22 cellular contexts compared by ENCODE assay signal in the genomic region with DNA sequence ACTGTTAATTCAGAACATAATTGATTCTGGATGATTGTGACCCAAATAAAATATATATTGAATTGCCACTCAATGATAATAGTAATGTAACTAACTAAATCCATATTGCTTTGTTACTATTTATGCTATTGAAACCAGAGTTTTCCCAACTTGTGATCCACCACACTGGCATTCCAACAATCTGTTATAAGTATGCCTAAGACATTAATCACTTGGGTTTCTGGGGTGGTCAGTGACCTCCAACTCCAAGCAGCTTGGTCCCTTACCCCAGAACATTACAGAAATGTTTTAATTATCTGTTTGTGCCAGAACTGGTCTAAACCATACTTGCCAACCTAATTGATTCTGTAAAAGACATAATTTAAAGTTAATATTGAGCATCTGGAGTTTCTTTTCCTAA. TPM values are rescaled to one million over a fixed set of nuclear protein-coding genes. Genes with fewer than 3 reads are reported as not detected.
DNase-seq lines count a peak whose midpoint lies in the region; ATAC-seq and TF ChIP-seq lines count a peak whose summit lies in the region.
"Had no signal": no experiment of that assay in that cellular context is flagged by ENCODE, and none has a peak within 500 bp of the region (broad histone marks: within the 10 kb centered on the region; RNA-seq: fewer than 3 reads in every experiment).

No MANE protein-coding gene starts in this region.

- H3K4me2 ChIP-seq in fibroblast of lung (ENCODE audit: extremely low read depth, insufficient read depth, low read length): no peak overlapping the region

- no peaks in the 10 kb centered on the region for H4K20me1 ChIP-seq in fibroblast of lung (ENCODE audit: control insufficient read depth, extremely low read depth, insufficient read depth, low read length)

- no peaks in the 10 kb centered on the region for H3K79me2 ChIP-seq in fibroblast of lung (ENCODE audit: control insufficient read depth, insufficient read depth, low read length)
- H3K79me2 ChIP-seq: parathyroid adenoma had no signal

- no peaks in the 10 kb centered on the region for H3K36me3 ChIP-seq in RWPE2 (ENCODE audit: low read depth)
- no peaks in the 10 kb centered on the region for H3K36me3 ChIP-seq in fibroblast of lung (ENCODE audit: control insufficient read depth, insufficient read depth, low read length)
- H3K36me3 ChIP-seq: WERI-Rb-1 had no signal

- H3K9me3 Mint-ChIP-seq in stimulated activated naive CD8-positive, alpha-beta T cell treated with anti-CD3 and anti-CD28 coated beads, Interleukin-15, amount 100 ng/mL, for 72 hours: no peaks in the 10 kb centered on the region
- H3K9me3 Mint-ChIP-seq: brain; stimulated activated naive CD8-positive, alpha-beta T cell treated with anti-CD3 and anti-CD28 coated beads, Interleukin-15, Interleukin-2, amounts not matched to agents 100 ng/mL and 50 ng/mL, for 24 hours had no signal

- H3K4me3 Mint-ChIP-seq in stimulated activated naive CD8-positive, alpha-beta T cell treated with anti-CD3 and anti-CD28 coated beads, Interleukin-15, amount 100 ng/mL, for 72 hours: no peak overlapping the region
- H3K4me3 Mint-ChIP-seq: brain; CD4-positive, CD25-positive, alpha-beta regulatory T cell; stimulated activated naive CD8-positive, alpha-beta T cell treated with anti-CD3 and anti-CD28 coated beads, Interleukin-15, Interleukin-2, amounts not matched to agents 100 ng/mL and 50 ng/mL, for 24 hours had no signal

- ATAC-seq in RWPE2 (ENCODE audit: low read depth): peak; percentile 55; the same call in 2 of the 3 replicates
- ATAC-seq in stimulated activated naive CD8-positive, alpha-beta T cell treated with anti-CD3 and anti-CD28 coated beads, Interleukin-15, amount 100 ng/mL, for 72 hours: no peak

- no peak overlapping the region for H3K9ac ChIP-seq in fibroblast of lung (ENCODE audit: insufficient read depth, low read length)
- H3K9ac ChIP-seq: parathyroid adenoma had no signal

- H3K9me3 ChIP-seq in RWPE2 (ENCODE audit: severe bottlenecking) (peaks cover 3% of the 10 kb centered on the region), fibroblast of lung (ENCODE audit: control insufficient read depth, insufficient read depth, low read depth, low read length) (no peaks in the 10 kb centered on the region)

- H3K4me1 Mint-ChIP-seq in stimulated activated naive CD8-positive, alpha-beta T cell treated with anti-CD3 and anti-CD28 coated beads, Interleukin-15, amount 100 ng/mL, for 72 hours: no peaks in the 10 kb centered on the region
- H3K4me1 Mint-ChIP-seq: CD4-positive, CD25-positive, alpha-beta regulatory T cell had no signal

- H3K27ac ChIP-seq in RWPE2 (ENCODE audit: poor library complexity, severe bottlenecking) (no peak overlapping the region), fibroblast of lung (ENCODE audit: insufficient read depth, low read length) (no peak overlapping the region)
- H3K27ac ChIP-seq: HL-60, parathyroid adenoma, WERI-Rb-1 had no signal

- no peak for TF ChIP-seq CTCF in RWPE2 (IDR thresholded peaks at IDR 0.05; ENCODE audit: poor library complexity, severe bottlenecking)
- no peak for TF ChIP-seq CTCF in fibroblast of lung (conservative IDR thresholded peaks at IDR 0.05 in 1 of 2, IDR thresholded peaks at IDR 0.05 in 1 of 2; ENCODE audit: low read depth in 1 of 2, low read length in 2 of 2)

- H3K4me1 ChIP-seq in RWPE2 (ENCODE audit: insufficient read depth, poor library complexity, severe bottlenecking): no peaks in the 10 kb centered on the region
- peaks cover 2% of the 10 kb centered on the region for H3K4me1 ChIP-seq in fibroblast of lung (ENCODE audit: control insufficient read depth, extremely low read depth, insufficient read depth, low read length)
- H3K4me1 ChIP-seq: parathyroid adenoma had no signal

- H3K4me3 ChIP-seq in RWPE2 (ENCODE audit: severe bottlenecking): no peak overlapping the region
- H3K4me3 ChIP-seq in fibroblast of lung (replicated peaks in 1 of 4; ENCODE audit: control extremely low read depth in 1 of 4, insufficient read depth in 1 of 4, low read depth in 3 of 4, low read length in 4 of 4): no peak overlapping the region

- H2AFZ ChIP-seq in fibroblast of lung (ENCODE audit: low read length): no peak overlapping the region
- H2AFZ ChIP-seq: parathyroid adenoma had no signal

- H3K27me3 Mint-ChIP-seq in stimulated activated naive CD8-positive, alpha-beta T cell treated with anti-CD3 and anti-CD28 coated beads, Interleukin-15, amount 100 ng/mL, for 72 hours: no peaks in the 10 kb centered on the region

- H3K27me3 ChIP-seq in RWPE2 (ENCODE audit: insufficient read depth, poor library complexity, severe bottlenecking) (no peaks in the 10 kb centered on the region), fibroblast of lung (ENCODE audit: control insufficient read depth, insufficient read depth, low read length) (no peaks in the 10 kb centered on the region)

- no peak overlapping the region for H3K27ac Mint-ChIP-seq in stimulated activated naive CD8-positive, alpha-beta T cell treated with anti-CD3 and anti-CD28 coated beads, Interleukin-15, amount 100 ng/mL, for 72 hours
- H3K27ac Mint-ChIP-seq: brain; CD4-positive, CD25-positive, alpha-beta regulatory T cell; stimulated activated naive CD8-positive, alpha-beta T cell treated with anti-CD3 and anti-CD28 coated beads, Interleukin-15, Interleukin-2, amounts not matched to agents 100 ng/mL and 50 ng/mL, for 24 hours had no signal

- peak; percentile 92 for DNase-seq in ELR (ENCODE audit: low read depth)
- no peak for DNase-seq in RWPE2 (ENCODE audit: low spot score)
- peak; percentile 43 to 82 for DNase-seq in fibroblast of lung (ENCODE audit: low read depth in 2 of 2)
- DNase-seq in renal cortical epithelial cell (ENCODE audit: low read depth): peak; percentile 70
- DNase-seq in OCI-M1 (lab: John Stamatoyannopoulos, UW): no peak
- no peak for DNase-seq in stimulated activated naive CD8-positive, alpha-beta T cell treated with anti-CD3 and anti-CD28 coated beads, Interleukin-15, amount 100 ng/mL, for 72 hours
- no peak for DNase-seq in HK-2 (ENCODE audit: unreplicated experiment)
- DNase-seq in amygdala (lab: John Stamatoyannopoulos, UW): no peak
- DNase-seq: activated CD8-positive, alpha-beta memory T cell treated with anti-CD3 and anti-CD28 coated beads for 24 hours; activated effector memory CD4-positive, alpha-beta T cell treated with Interleukin-2 at 50 U/mL for 16 hours; CD4-positive, CD25-positive, alpha-beta regulatory T cell; DND-41; effector memory CD4-positive, alpha-beta T cell; Kasumi-1; NCI-H1694; stimulated activated CD4-positive, alpha-beta T cell treated with anti-CD3 and anti-CD28 coated beads, Interleukin-12 subunit alpha, Interleukin-12 subunit beta, amount 100 ng/mL, for 4 hours; WERI-Rb-1 had no signal

RNA-seq across cellular contexts. Expression of gene CAPS2, which starts 14.6 kb away (rescaled TPM):
- 9.2 and 21.1 TPM in 2 replicates for total RNA-seq in fibroblast of lung
- polyA plus RNA-seq in fibroblast of lung: 2.4 and 3.5 TPM in 2 replicates
- polyA plus RNA-seq in fibroblast of lung (2012): 1.7 and 2.9 TPM in 2 replicates
- 0.31 TPM in 1 of 2 replicates, not detected in the other for polyA minus RNA-seq in fibroblast of lung (ENCODE audit: low replicate concordance)
- total RNA-seq in renal cortical epithelial cell: 0.87 and 11.6 TPM in 2 replicates

RNA-seq across cellular contexts. Expression of gene GLIPR1L1, which starts 19.0 kb away (rescaled TPM):
- under 0.01 TPM in 1 of 2 replicates, not detected in the other for total RNA-seq in fibroblast of lung
- polyA plus RNA-seq in fibroblast of lung: not detected in 2 replicates
- polyA plus RNA-seq in fibroblast of lung (2012): not detected in 2 replicates
- polyA minus RNA-seq in fibroblast of lung (ENCODE audit: low replicate concordance): not detected in 2 replicates
- total RNA-seq in renal cortical epithelial cell: not detected in 2 replicates
- total RNA-seq: CD4-positive, CD25-positive, alpha-beta regulatory T cell; NCI-H460 had no signal
- polyA plus RNA-seq: CD4-positive, CD25-positive, alpha-beta regulatory T cell had no signal

Comparison
In these comparisons a context has a peak if more than half of its experiments do, and no peak if none do; other contexts are left out.
1. DNase-seq: peak in ELR (single experiment), fibroblast of lung (2 of 2) and renal cortical epithelial cell (single experiment); none in RWPE2 (single experiment), OCI-M1 (single experiment), stimulated activated naive CD8-positive, alpha-beta T cell treated with anti-CD3 and anti-CD28 coated beads, Interleukin-15, amount 100 ng/mL, for 72 hours (0 of 2), HK-2 (single experiment) and amygdala (0 of 56).